ENCODE assay signal across 17 cellular contexts in the genomic region with DNA sequence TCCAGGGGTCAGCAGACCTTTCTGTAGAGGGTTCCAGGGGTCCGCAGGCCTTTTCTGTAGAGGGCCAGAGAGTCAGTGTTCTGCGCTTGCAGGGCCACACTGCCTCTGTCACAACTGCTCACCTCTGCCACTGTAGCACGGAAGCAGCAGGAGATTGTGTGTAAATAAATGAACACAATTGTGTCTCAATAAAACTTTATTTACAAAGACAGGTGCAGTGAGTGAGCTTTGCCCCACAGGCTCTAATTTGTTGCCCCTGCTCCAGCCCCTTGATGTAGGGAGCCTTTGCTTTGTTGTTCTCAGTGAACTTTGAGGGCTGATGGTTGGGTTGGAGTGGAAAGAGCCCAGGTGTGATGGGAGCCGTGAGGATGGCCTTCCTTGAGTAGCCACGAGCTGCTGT.
DNase-seq lines count a peak whose midpoint lies in the region; ATAC-seq, FAIRE-seq and TF ChIP-seq lines count a peak whose summit lies in the region.
"Had no signal": no experiment of that assay in that cellular context is flagged by ENCODE, and none has a peak within 500 bp of the region (broad histone marks: within the 10 kb centered on the region; RNA-seq: fewer than 3 reads in every experiment).

No MANE protein-coding gene starts in this region.

- H3K9me3 Mint-ChIP-seq in stimulated activated naive B cell treated with anti-CD40 and anti-IgM and Interleukin-4, amounts not matched to agents 10 μg/mL and 1 μg/mL and 100 μg/mL, for 72 hours, result peaks cover 0 to 6% of the 10 kb centered on the region in 2 donors
- H3K9me3 Mint-ChIP-seq: CD4-positive, alpha-beta T cell; GM23338 had no signal

- H3K79me1 ChIP-seq in mesenchymal stem cell (replicated peaks; ENCODE audit: low read length, poor library complexity, severe bottlenecking), result peaks cover 36% of the 10 kb centered on the region

- no peak for FAIRE-seq in GM12878 (lab: Jason Lieb, UNC)
- FAIRE-seq: HTR-8/SVneo had no signal

- H3K4me3 ChIP-seq in BLaER1 treated with 17β-estradiol and CSF1 and Interleukin-3, amounts not matched to agents 10 nM and 100 nM, result peak overlapping the region in 2 of 10 experiments; percentile 45 to 54; a peak in 2 of 20 replicates
- no peak overlapping the region for H3K4me3 ChIP-seq in GM12878
- H3K4me3 ChIP-seq in mesenchymal stem cell (ENCODE audit: insufficient read depth in 1 of 2, low read depth in 1 of 2, low read length in 2 of 2), result no peak overlapping the region
- H3K4me3 ChIP-seq: GM23338 had no signal

- H3K4me1 ChIP-seq in BLaER1 treated with 17β-estradiol and CSF1 and Interleukin-3, amounts not matched to agents 10 nM and 100 nM, result peaks cover 32 to 58% (median 53%) of the 10 kb centered on the region in 10 experiments
- peaks cover 5% of the 10 kb centered on the region; the same call in 1 of the 2 replicates for H3K4me1 ChIP-seq in GM12878 (ENCODE audit: control insufficient read depth, insufficient read depth, low read length)
- H3K4me1 ChIP-seq in mesenchymal stem cell (ENCODE audit: control insufficient read depth, insufficient read depth, low read depth, low read length), result peaks cover 24% of the 10 kb centered on the region

- H3K4me3 Mint-ChIP-seq in stimulated activated naive B cell treated with anti-CD40 and anti-IgM and Interleukin-4, amounts not matched to agents 10 μg/mL and 1 μg/mL and 100 μg/mL, for 72 hours, result no peak overlapping the region
- H3K4me3 Mint-ChIP-seq: B cell; CD4-positive, alpha-beta T cell; GM23338 had no signal

- intact Hi-C loops in GM12878 (cut with micrococcal nuclease; ENCODE audit: unreplicated experiment), result no loop called here

- H3K79me2 ChIP-seq in GM12878 (ENCODE audit: control insufficient read depth, insufficient read depth, low read length), result no peaks in the 10 kb centered on the region

- no peak for TF ChIP-seq CTCF in GM12878 (IDR thresholded peaks at IDR 0.05 in 2 of 3, conservative IDR thresholded peaks at IDR 0.05 in 1 of 3; ENCODE audit: control insufficient read depth in 2 of 3, extremely low read depth in 1 of 3, insufficient read depth in 1 of 3, low read depth in 3 of 3, low read length in 3 of 3)

- CTCF ChIA-PET in GM12878 (lab: Yijun Ruan, JAX), result no interaction called here

- no TSS peak for BruUV-seq in GM12878 (replicated peaks; lab: Mats Ljungman, UMichigan)

- H2AFZ ChIP-seq in GM12878 (ENCODE audit: control insufficient read depth, low read depth, low read length) (no peak overlapping the region), mesenchymal stem cell (ENCODE audit: low read depth, low read length) (no peak overlapping the region)
- H2AFZ ChIP-seq: GM23338 had no signal

- no peaks in the 10 kb centered on the region for H3K27me3 ChIP-seq in BLaER1 treated with 17β-estradiol and CSF1 and Interleukin-3, amounts not matched to agents 10 nM and 100 nM
- no peaks in the 10 kb centered on the region for H3K27me3 ChIP-seq in GM12878 (replicated peaks in 1 of 2; ENCODE audit: control insufficient read depth in 2 of 2, insufficient read depth in 2 of 2, low read length in 1 of 2)
- no peaks in the 10 kb centered on the region for H3K27me3 ChIP-seq in mesenchymal stem cell (ENCODE audit: control insufficient read depth in 1 of 2, insufficient read depth in 1 of 2, low read length in 2 of 2)

- peaks cover 31 to 39% of the 10 kb centered on the region in 2 donors for H3K36me3 Mint-ChIP-seq in stimulated activated naive B cell treated with anti-CD40 and anti-IgM and Interleukin-4, amounts not matched to agents 10 μg/mL and 1 μg/mL and 100 μg/mL, for 72 hours

- no peak for TF ChIP-seq POLR2A in GM12878 (IDR thresholded peaks at IDR 0.05; ENCODE audit: low read depth, low read length)

- in situ Hi-C loops in GM12878 (cut with MboI), result no loop called here

- no peak overlapping the region for H3K9ac ChIP-seq in BLaER1 treated with 17β-estradiol and CSF1 and Interleukin-3, amounts not matched to agents 10 nM and 100 nM
- no peak overlapping the region for H3K9ac ChIP-seq in GM12878 (ENCODE audit: control insufficient read depth, insufficient read depth, low read length)
- no peak overlapping the region for H3K9ac ChIP-seq in mesenchymal stem cell (ENCODE audit: low read length)

- no peak overlapping the region for H4K91ac ChIP-seq in mesenchymal stem cell (ENCODE audit: low read length)

- POLR2A ChIA-PET in GM12878 (lab: Charles Lee), result no interaction called here

- H2AK5ac ChIP-seq in mesenchymal stem cell (ENCODE audit: low read length, severe bottlenecking), result peak overlapping the region; percentile 57

- no peak overlapping the region for H2BK12ac ChIP-seq in mesenchymal stem cell (ENCODE audit: low read length in 2 of 2)

- H3K27me3 Mint-ChIP-seq in stimulated activated naive B cell treated with anti-CD40 and anti-IgM and Interleukin-4, amounts not matched to agents 10 μg/mL and 1 μg/mL and 100 μg/mL, for 72 hours, result no peaks in the 10 kb centered on the region
- H3K27me3 Mint-ChIP-seq: B cell; CD4-positive, alpha-beta T cell; IgD-negative memory B cell had no signal

- H3K27ac ChIP-seq in BLaER1 treated with 17β-estradiol and CSF1 and Interleukin-3, amounts not matched to agents 10 nM and 100 nM, result peak overlapping the region in 7 of 11 experiments; percentile 82 to 92 (median 90); a peak in 11 of 22 replicates
- no peak overlapping the region for H3K27ac ChIP-seq in GM12878 (ENCODE audit: control insufficient read depth, insufficient read depth)
- H3K27ac ChIP-seq in mesenchymal stem cell (ENCODE audit: low read length, poor library complexity, severe bottlenecking), result no peak overlapping the region
- H3K27ac ChIP-seq: C4-2B had no signal

- no peak overlapping the region for H3K18ac ChIP-seq in mesenchymal stem cell (ENCODE audit: low read depth in 1 of 2, low read length in 2 of 2)

- H4K8ac ChIP-seq in mesenchymal stem cell (ENCODE audit: low read length), result no peak overlapping the region

- no peak overlapping the region for H2BK120ac ChIP-seq in mesenchymal stem cell (ENCODE audit: low read depth, low read length)

- TF ChIP-seq EP300 in GM12878 (IDR thresholded peaks at IDR 0.05; ENCODE audit: borderline replicate concordance in 1 of 2, control insufficient read depth in 1 of 2, low read depth in 2 of 2, low read length in 2 of 2), result no peak

- RAD21 ChIA-PET in GM12878 (lab: Charles Lee; ENCODE audit: unreplicated experiment), result no interaction called here

- no peak overlapping the region for H3K14ac ChIP-seq in mesenchymal stem cell (ENCODE audit: low read length in 2 of 2)

- peaks cover 20 to 52% (median 38%) of the 10 kb centered on the region in 11 experiments for H3K36me3 ChIP-seq in BLaER1 treated with 17β-estradiol and CSF1 and Interleukin-3, amounts not matched to agents 10 nM and 100 nM
- H3K36me3 ChIP-seq in GM12878 (ENCODE audit: control insufficient read depth in 2 of 2, insufficient read depth in 2 of 2, low read length in 1 of 2), result peaks cover 0 to 4% of the 10 kb centered on the region in 2 experiments; a peak in 1 of 4 replicates
- peaks cover 6% of the 10 kb centered on the region in 2 experiments for H3K36me3 ChIP-seq in mesenchymal stem cell (ENCODE audit: control insufficient read depth in 1 of 2, insufficient read depth in 2 of 2, low read depth in 1 of 2, low read length in 2 of 2)

- no peak overlapping the region for H3K23ac ChIP-seq in mesenchymal stem cell (ENCODE audit: low read length in 2 of 2)

- ATAC-seq in GM12878, result no peak
- ATAC-seq in HG02938 (IDR thresholded peaks at IDR 0.05; ENCODE audit: unreplicated experiment), result no peak
- no peak for ATAC-seq in stimulated activated naive B cell treated with anti-CD40 and anti-IgM and Interleukin-4, amounts not matched to agents 10 μg/mL and 1 μg/mL and 100 μg/mL, for 72 hours (replicated peaks)
- ATAC-seq: GM23338 had no signal

- WGBS in GM12878 (ENCODE audit: insufficient coverage, insufficient replicate concordance, low lambda C conversion rate, missing lambda C conversion rate), result 97% methylated on average over 5 of the region's 5 CpGs
- WGBS in mesenchymal stem cell, result 97% methylated on average over 4 of the region's 5 CpGs

- H3K4me2 ChIP-seq in BLaER1 treated with 17β-estradiol and CSF1 and Interleukin-3, amounts not matched to agents 10 nM and 100 nM, result peak overlapping the region in 8 of 11 experiments; percentile 89 to 98 (median 96); a peak in 15 of 22 replicates
- no peak overlapping the region for H3K4me2 ChIP-seq in GM12878 (ENCODE audit: control insufficient read depth, insufficient read depth)
- no peak overlapping the region for H3K4me2 ChIP-seq in mesenchymal stem cell (ENCODE audit: low read length, poor library complexity, severe bottlenecking)
- H3K4me2 ChIP-seq: GM23338 had no signal

- peaks cover 21 to 41% of the 10 kb centered on the region in 2 donors for H3K4me1 Mint-ChIP-seq in stimulated activated naive B cell treated with anti-CD40 and anti-IgM and Interleukin-4, amounts not matched to agents 10 μg/mL and 1 μg/mL and 100 μg/mL, for 72 hours

- no peak overlapping the region for H3K4ac ChIP-seq in mesenchymal stem cell (ENCODE audit: low read depth in 1 of 2, low read length in 2 of 2)

- H4K20me1 ChIP-seq in BLaER1 treated with 17β-estradiol and CSF1 and Interleukin-3, amounts not matched to agents 10 nM and 100 nM, result peaks cover 0 to 21% (median 0%) of the 10 kb centered on the region in 11 experiments; a peak in 6 of 22 replicates
- no peaks in the 10 kb centered on the region for H4K20me1 ChIP-seq in GM12878 (ENCODE audit: control insufficient read depth, insufficient read depth)

- H2BK15ac ChIP-seq in mesenchymal stem cell (ENCODE audit: low read depth, poor library complexity, severe bottlenecking), result no peak overlapping the region

- TF ChIP-seq RAD21 in GM12878 (IDR thresholded peaks at IDR 0.05; ENCODE audit: insufficient read depth, low read depth, low read length), result no peak

- peaks cover 3 to 34% (median 25%) of the 10 kb centered on the region in 11 experiments; a peak in 16 of 22 replicates for H3K9me3 ChIP-seq in BLaER1 treated with 17β-estradiol and CSF1 and Interleukin-3, amounts not matched to agents 10 nM and 100 nM (replicated peaks in 1 of 11)
- H3K9me3 ChIP-seq in GM12878 (replicated peaks; ENCODE audit: control insufficient read depth, insufficient read depth, low read length) (no peaks in the 10 kb centered on the region), mesenchymal stem cell (ENCODE audit: control insufficient read depth, low read length) (no peaks in the 10 kb centered on the region)

- SMC1A ChIA-PET in GM12878 (lab: Charles Lee; ENCODE audit: uncharacterized antibody, unreplicated experiment), result no interaction called here

- DNase-seq in GM12878 (ENCODE audit: low read depth, low spot score) (no peak), mesenchymal stem cell (no peak), glomerular visceral epithelial cell (ENCODE audit: extremely low spot score) (no peak)
- DNase-seq in stimulated activated naive B cell treated with anti-CD40 and anti-IgM and Interleukin-4, amounts not matched to agents 10 μg/mL and 1 μg/mL and 100 μg/mL, for 72 hours, result no peak
- DNase-seq: CD4-positive, alpha-beta T cell; DMS153; DMS79; GDM1; H7; KG1 had no signal

- H2BK5ac ChIP-seq in mesenchymal stem cell (ENCODE audit: low read depth, low read length, poor library complexity, severe bottlenecking), result no peak overlapping the region

- H3K27ac Mint-ChIP-seq in stimulated activated naive B cell treated with anti-CD40 and anti-IgM and Interleukin-4, amounts not matched to agents 10 μg/mL and 1 μg/mL and 100 μg/mL, for 72 hours, result no peak overlapping the region
- H3K27ac Mint-ChIP-seq: B cell; CD4-positive, alpha-beta T cell; GM23338 had no signal

Comparison
In these comparisons a context has a peak if more than half of its experiments do, and no peak if none do; other contexts are left out.
1. H3K27ac ChIP-seq: peak in BLaER1 treated with 17β-estradiol and CSF1 and Interleukin-3, amounts not matched to agents 10 nM and 100 nM (7 of 11); none in GM12878 (single experiment) and mesenchymal stem cell (single experiment).
2. H3K4me2 ChIP-seq: peak in BLaER1 treated with 17β-estradiol and CSF1 and Interleukin-3, amounts not matched to agents 10 nM and 100 nM (8 of 11); none in GM12878 (single experiment) and mesenchymal stem cell (single experiment).